8 cellular contexts compared by ENCODE assay signal in genomic region chr6:5132741-5133140, GRCh38. TPM values are rescaled to one million over a fixed set of nuclear protein-coding genes. Genes with fewer than 3 reads are reported as not detected.
DNase-seq lines count a peak whose midpoint lies in the region; ATAC-seq and TF ChIP-seq lines count a peak whose summit lies in the region.

No MANE protein-coding gene starts in this region.

- H3K4me1 ChIP-seq in gastroesophageal sphincter (peaks cover 0 to 23% (median 3%) of the 10 kb centered on the region in 3 donors), psoas muscle (peaks cover 13% of the 10 kb centered on the region)

- TF ChIP-seq CTCF in gastroesophageal sphincter (IDR thresholded peaks at IDR 0.05) (no peak), psoas muscle (IDR thresholded peaks at IDR 0.05) (no peak)

- DNase-seq in CD1c-positive myeloid dendritic cell (ENCODE audit: extremely low spot score) (peak; percentile 78), NCI-H2227 (lab: John Stamatoyannopoulos, UW; ENCODE audit: unreplicated experiment) (peak; percentile 55), psoas muscle (peak; percentile 63 to 72), ecto neural progenitor cell (ENCODE audit: low spot score) (no peak), NCI-H187 treated with DMSO at 0.1 percent for 48 hours (lab: John Stamatoyannopoulos, UW) (no peak), iPS-NIHi11 (ENCODE audit: low spot score) (no peak)

- no peak for TF ChIP-seq POLR2A in gastroesophageal sphincter (IDR thresholded peaks at IDR 0.05)

- 3 to 34% methylated on average over 3 to 8 of the region's 8 CpGs for WGBS in gastroesophageal sphincter (ENCODE audit: low coverage in 1 of 2), 2 donors
- 22 to 34% (median 28%) methylated on average over 8 of the region's 8 CpGs for WGBS in psoas muscle, 3 donors

- intact Hi-C loops in psoas muscle (cut with DNase I), result no loop called here

- peak overlapping the region in 3 of 4 donors; percentile 72 to 75 (median 72) for H3K27ac ChIP-seq in gastroesophageal sphincter
- peak overlapping the region; percentile 64 for H3K27ac ChIP-seq in psoas muscle

- no peak for TF ChIP-seq EP300 in gastroesophageal sphincter (IDR thresholded peaks at IDR 0.05)

- H3K9me3 ChIP-seq in gastroesophageal sphincter, result no peaks in the 10 kb centered on the region
- no peaks in the 10 kb centered on the region for H3K9me3 ChIP-seq in psoas muscle

- ATAC-seq in GM21529 (IDR thresholded peaks at IDR 0.05; ENCODE audit: unreplicated experiment), result peak; percentile 97
- ATAC-seq in gastroesophageal sphincter, result peak; percentile 93
- peak; percentile 81 to 92 (median 88) for ATAC-seq in psoas muscle

- H3K4me3 ChIP-seq in gastroesophageal sphincter (peak overlapping the region in 1 of 2 donors; percentile 28), psoas muscle (peak overlapping the region; percentile 36)

- H3K27me3 ChIP-seq in gastroesophageal sphincter (no peaks in the 10 kb centered on the region), psoas muscle (ENCODE audit: insufficient read depth in 3 of 3, low read length in 2 of 3) (no peaks in the 10 kb centered on the region)

- H3K36me3 ChIP-seq in gastroesophageal sphincter (no peaks in the 10 kb centered on the region), psoas muscle (ENCODE audit: insufficient read depth in 1 of 2, low read depth in 1 of 2) (no peaks in the 10 kb centered on the region)

RNA-seq across cellular contexts. Expression of gene PPP1R3G, which starts 47.6 kb away (rescaled TPM):
- total RNA-seq in gastroesophageal sphincter (10 to 100 TPM in 1 of 4 donors, 1 to 10 TPM in 3; 2.2 to 11.8 (median 5.7) TPM), psoas muscle (under 1 TPM; 0.10 to 0.50 (median 0.33) TPM)
- under 1 TPM; 0.06 to 0.13 (median 0.09) TPM for polyA plus RNA-seq in psoas muscle

Comparison
In these comparisons a context has a peak if more than half of its experiments do, and no peak if none do; other contexts are left out.
1. DNase-seq: peak in CD1c-positive myeloid dendritic cell (single experiment), NCI-H2227 (single experiment) and psoas muscle (2 of 2); none in ecto neural progenitor cell (single experiment), NCI-H187 treated with DMSO at 0.1 percent for 48 hours (single experiment) and iPS-NIHi11 (single experiment).
2. Peak in every context shown above with its lines, with median percentiles within 50 percentile points of each other: ATAC-seq.